In genomic region chr18:64994370-64994769, GRCh38 we compare ENCODE assay signal across 33 cellular contexts.
DNase-seq lines count a peak whose midpoint lies in the region; ATAC-seq and TF ChIP-seq lines count a peak whose summit lies in the region.
"Had no signal": no experiment of that assay in that cellular context is flagged by ENCODE, and none has a peak within 500 bp of the region (broad histone marks: within the 10 kb centered on the region; RNA-seq: fewer than 3 reads in every experiment).

No MANE protein-coding gene starts in this region.

- H3K4me3 ChIP-seq in left ventricle myocardium inferior (no peak overlapping the region), adrenal gland (peak overlapping the region in 1 of 4 donors; percentile 35)
- H3K4me3 ChIP-seq: gastrocnemius medialis, GM23338, Peyer's patch, psoas muscle, sigmoid colon had no signal

- H3K27ac ChIP-seq in left ventricle myocardium inferior (replicated peaks) (peak overlapping the region; percentile 79), adrenal gland (peak overlapping the region in 3 of 5 donors; percentile 61 to 76 (median 70))
- H3K27ac ChIP-seq: 22Rv1, C4-2B, gastrocnemius medialis, Peyer's patch, psoas muscle, sigmoid colon, VCaP had no signal

- H3K36me3 ChIP-seq in left ventricle myocardium inferior (no peaks in the 10 kb centered on the region), adrenal gland (replicated peaks in 1 of 2) (no peaks in the 10 kb centered on the region)
- H3K36me3 ChIP-seq: gastrocnemius medialis, Peyer's patch, sigmoid colon had no signal

- TF ChIP-seq CTCF in left ventricle myocardium inferior (IDR thresholded peaks at IDR 0.05; ENCODE audit: borderline replicate concordance) (no peak), adrenal gland (IDR thresholded peaks at IDR 0.05) (no peak)

- no peak for ATAC-seq in left ventricle myocardium superior
- ATAC-seq: gastrocnemius medialis; GM23338; naive thymus-derived CD4-positive, alpha-beta T cell; psoas muscle had no signal

- H3K27me3 ChIP-seq in left ventricle myocardium inferior (ENCODE audit: low read depth) (no peaks in the 10 kb centered on the region), adrenal gland (no peaks in the 10 kb centered on the region)
- H3K27me3 ChIP-seq: gastrocnemius medialis, Peyer's patch, sigmoid colon had no signal

- whole genome bisulfite sequencing in adrenal gland, 4 donors, result 41 to 56% (median 50%) methylated on average over 1 of the region's 1 CpG

- TF ChIP-seq POLR2A in adrenal gland (IDR thresholded peaks at IDR 0.05), result no peak

- peaks cover 13% of the 10 kb centered on the region for H3K4me1 ChIP-seq in left ventricle myocardium inferior
- peaks cover 0 to 5% of the 10 kb centered on the region in 2 donors for H3K4me1 ChIP-seq in adrenal gland (replicated peaks in 1 of 2)
- H3K4me1 ChIP-seq: Caco-2, gastrocnemius medialis, Peyer's patch, psoas muscle, sigmoid colon had no signal

- DNase-seq in NCI-H1417 (lab: John Stamatoyannopoulos, UW), result peak in 2 of 3 experiments; percentile 52 to 86
- DNase-seq in NCI-H1417 treated with DMSO at 0.1 percent for 48 hours (lab: John Stamatoyannopoulos, UW), result no peak
- DNase-seq in left ventricle myocardium inferior, result no peak
- DNase-seq in left ventricle myocardium superior, result no peak
- DNase-seq in adrenal gland, result no peak
- DNase-seq in stimulated activated CD4-positive, alpha-beta T cell treated with anti-CD3 and anti-CD28 coated beads, Interleukin-15, amount 100 ng/mL, for 24 hours, result no peak
- no peak for DNase-seq in stimulated activated naive CD4-positive, alpha-beta T cell treated with Interleukin-2 at 50 U/mL for 16 hours (lab: John Stamatoyannopoulos, UW)
- no peak for DNase-seq in stimulated activated CD4-positive, alpha-beta T cell treated with anti-CD3 and anti-CD28 coated beads, Interleukin-2, amount 100 ng/mL, for 48 hours
- DNase-seq: activated CD4-positive, alpha-beta T cell treated with anti-CD3 and anti-CD28 coated beads for 48 hours; activated effector memory CD4-positive, alpha-beta T cell treated with Interleukin-2 at 50 U/mL for 16 hours; activated naive CD8-positive, alpha-beta T cell treated with anti-CD3 and anti-CD28 coated beads for 36 hours; aorta; Caco-2; effector CD4-positive, alpha-beta T cell; gastrocnemius medialis; GF-D8; IMR-90; kidney; naive thymus-derived CD4-positive, alpha-beta T cell; NCI-H1092; NCI-H2081; NCI-H446; Peyer's patch; psoas muscle; SIG-M5; sigmoid colon; stimulated activated CD4-positive, alpha-beta T cell treated with anti-CD3 and anti-CD28 coated beads, Interleukin-4, amount 100 ng/mL, for 4 hours; T1000; trophoblast cell had no signal

- intact Hi-C loops in left ventricle myocardium inferior (cut with micrococcal nuclease) (no loop called here), left ventricle myocardium superior (cut with micrococcal nuclease) (no loop called here), adrenal gland (cut with DNase I) (no loop called here)

- no peaks in the 10 kb centered on the region for H3K9me3 ChIP-seq in left ventricle myocardium inferior (replicated peaks)
- no peaks in the 10 kb centered on the region for H3K9me3 ChIP-seq in adrenal gland (replicated peaks in 1 of 3)
- H3K9me3 ChIP-seq: Caco-2, gastrocnemius medialis, Peyer's patch, psoas muscle, sigmoid colon had no signal

Comparison
In these comparisons a context has a peak if more than half of its experiments do, and no peak if none do; other contexts are left out.
1. DNase-seq: peak in NCI-H1417 (2 of 3); none in NCI-H1417 treated with DMSO at 0.1 percent for 48 hours (single experiment), left ventricle myocardium inferior (single experiment), left ventricle myocardium superior (single experiment), adrenal gland (0 of 7), stimulated activated CD4-positive, alpha-beta T cell treated with anti-CD3 and anti-CD28 coated beads, Interleukin-15, amount 100 ng/mL, for 24 hours (single experiment), stimulated activated naive CD4-positive, alpha-beta T cell treated with Interleukin-2 at 50 U/mL for 16 hours (single experiment) and stimulated activated CD4-positive, alpha-beta T cell treated with anti-CD3 and anti-CD28 coated beads, Interleukin-2, amount 100 ng/mL, for 48 hours (0 of 2).